22 cellular contexts compared by ENCODE assay signal in genomic region chr4:26000274-26000950, GRCh38.
DNase-seq lines count a peak whose midpoint lies in the region; ATAC-seq and TF ChIP-seq lines count a peak whose summit lies in the region.
"Had no signal": no experiment of that assay in that cellular context is flagged by ENCODE, and none has a peak within 500 bp of the region (broad histone marks: within the 10 kb centered on the region; RNA-seq: fewer than 3 reads in every experiment).

No MANE protein-coding gene starts in this region.

- no peak overlapping the region for H3K27ac Mint-ChIP-seq in endodermal cell
- H3K27ac Mint-ChIP-seq in activated CD4-positive, alpha-beta T cell treated with anti-CD3 and anti-CD28 coated beads, Interleukin-2, amount 10 ng/mL, durations not matched to agents 24 days and 14 days, result no peak overlapping the region
- H3K27ac Mint-ChIP-seq: activated CD8-positive, alpha-beta T cell treated with anti-CD3 and anti-CD28 coated beads, Interleukin-2, amount 10 ng/mL, durations not matched to agents 7 days and 5 days; activated naive CD8-positive, alpha-beta T cell treated with anti-CD3 and anti-CD28 coated beads, Interleukin-2, amount 10 ng/mL, durations not matched to agents 7 days and 5 days; neural progenitor cell had no signal

- intact Hi-C loops in activated CD4-positive, alpha-beta T cell treated with anti-CD3 and anti-CD28 coated beads, Interleukin-2, amount 10 ng/mL, durations not matched to agents 24 days and 14 days (cut with micrococcal nuclease), result no loop called here
- intact Hi-C loops in lower leg skin (cut with DNase I; ENCODE audit: low total_unique reads), result no loop called here

- H3K79me2 ChIP-seq in ACC112 (ENCODE audit: control insufficient read depth, insufficient read depth, low read length, unreplicated experiment), result no peaks in the 10 kb centered on the region

- H3K4me1 ChIP-seq in ACC112 (ENCODE audit: control insufficient read depth, insufficient read depth, low read length, unreplicated experiment) (peaks cover 13% of the 10 kb centered on the region), endodermal cell (ENCODE audit: control insufficient read depth, insufficient read depth, low read length) (no peaks in the 10 kb centered on the region), lung (ENCODE audit: control insufficient read depth in 2 of 2, insufficient read depth in 2 of 2, low read length in 2 of 2) (no peaks in the 10 kb centered on the region)
- H3K4me1 ChIP-seq: neural progenitor cell, Peyer's patch had no signal

- TF ChIP-seq CTCF in endodermal cell (conservative IDR thresholded peaks at IDR 0.05) (no peak), lung (IDR thresholded peaks at IDR 0.05; ENCODE audit: control extremely low read depth, extremely low read depth) (no peak), lower leg skin (IDR thresholded peaks at IDR 0.05) (no peak)

- peak overlapping the region; percentile 59 for H2AFZ ChIP-seq in ACC112 (ENCODE audit: low read length, unreplicated experiment)
- H2AFZ ChIP-seq: neural progenitor cell had no signal

- ATAC-seq in lung (ENCODE audit: insufficient read depth, low FRiP score) (peak; percentile 11), HG03039 (IDR thresholded peaks at IDR 0.05; ENCODE audit: unreplicated experiment) (no peak)
- ATAC-seq: activated CD8-positive, alpha-beta T cell treated with anti-CD3 and anti-CD28 coated beads, Interleukin-2, amount 10 ng/mL, durations not matched to agents 7 days and 5 days; HCT116 had no signal

- H3K4me3 Mint-ChIP-seq in endodermal cell, result no peak overlapping the region
- no peak overlapping the region for H3K4me3 Mint-ChIP-seq in activated CD4-positive, alpha-beta T cell treated with anti-CD3 and anti-CD28 coated beads, Interleukin-2, amount 10 ng/mL, durations not matched to agents 24 days and 14 days
- H3K4me3 Mint-ChIP-seq: activated CD8-positive, alpha-beta T cell treated with anti-CD3 and anti-CD28 coated beads, Interleukin-2, amount 10 ng/mL, durations not matched to agents 7 days and 5 days; activated naive CD8-positive, alpha-beta T cell treated with anti-CD3 and anti-CD28 coated beads, Interleukin-2, amount 10 ng/mL, durations not matched to agents 7 days and 5 days; neural progenitor cell had no signal

- H3K9me3 Mint-ChIP-seq in endodermal cell, result no peaks in the 10 kb centered on the region
- no peaks in the 10 kb centered on the region for H3K9me3 Mint-ChIP-seq in activated CD4-positive, alpha-beta T cell treated with anti-CD3 and anti-CD28 coated beads, Interleukin-2, amount 10 ng/mL, durations not matched to agents 24 days and 14 days
- H3K9me3 Mint-ChIP-seq: activated naive CD8-positive, alpha-beta T cell treated with anti-CD3 and anti-CD28 coated beads, Interleukin-2, amount 10 ng/mL, durations not matched to agents 7 days and 5 days; neural progenitor cell had no signal

- H3K4me3 ChIP-seq in ACC112 (ENCODE audit: low read depth, low read length), result no peak overlapping the region
- H3K4me3 ChIP-seq in endodermal cell (ENCODE audit: low read length), result no peak overlapping the region
- no peak overlapping the region for H3K4me3 ChIP-seq in lung
- no peak overlapping the region for H3K4me3 ChIP-seq in lower leg skin (ENCODE audit: low read depth, poor library complexity, severe bottlenecking)
- H3K4me3 ChIP-seq: cardiac muscle cell, neural progenitor cell, Peyer's patch had no signal

- peaks cover 2% of the 10 kb centered on the region for H3K27me3 Mint-ChIP-seq in endodermal cell (ENCODE audit: insufficient read depth)
- H3K27me3 Mint-ChIP-seq in activated CD4-positive, alpha-beta T cell treated with anti-CD3 and anti-CD28 coated beads, Interleukin-2, amount 10 ng/mL, durations not matched to agents 24 days and 14 days, result peaks cover 4% of the 10 kb centered on the region

- H3K36me3 ChIP-seq in ACC112 (ENCODE audit: insufficient read depth, low read length), result no peaks in the 10 kb centered on the region
- H3K36me3 ChIP-seq in endodermal cell (ENCODE audit: control insufficient read depth, insufficient read depth, low read length), result no peaks in the 10 kb centered on the region
- no peaks in the 10 kb centered on the region for H3K36me3 ChIP-seq in lung (ENCODE audit: control insufficient read depth in 2 of 2, insufficient read depth in 2 of 2, low read length in 2 of 2)
- H3K36me3 ChIP-seq: cardiac muscle cell, neural progenitor cell, Peyer's patch had no signal

- 0 out of 2 replicates have a peak, but pooled peaks cover 3% of the 10 kb centered on the region for H3K27me3 ChIP-seq in ACC112 (ENCODE audit: insufficient read depth, low read length)
- no peaks in the 10 kb centered on the region for H3K27me3 ChIP-seq in endodermal cell (ENCODE audit: control insufficient read depth, insufficient read depth, low read length, poor library complexity, severe bottlenecking)
- no peaks in the 10 kb centered on the region for H3K27me3 ChIP-seq in lung (ENCODE audit: control insufficient read depth, insufficient read depth)
- H3K27me3 ChIP-seq: cardiac muscle cell, neural progenitor cell, Peyer's patch had no signal

- H3K9me3 ChIP-seq in endodermal cell (ENCODE audit: control insufficient read depth, low read length), result peaks cover 11% of the 10 kb centered on the region
- H3K9me3 ChIP-seq in lung (ENCODE audit: control insufficient read depth in 2 of 2, insufficient read depth in 1 of 2, low read length in 1 of 2), result peaks cover 0 to 2% of the 10 kb centered on the region in 2 donors
- H3K9me3 ChIP-seq: Peyer's patch had no signal

- no peaks in the 10 kb centered on the region for H3K36me3 Mint-ChIP-seq in endodermal cell (ENCODE audit: low read depth)
- H3K36me3 Mint-ChIP-seq in activated CD4-positive, alpha-beta T cell treated with anti-CD3 and anti-CD28 coated beads, Interleukin-2, amount 10 ng/mL, durations not matched to agents 24 days and 14 days (ENCODE audit: low read depth), result no peaks in the 10 kb centered on the region
- H3K36me3 Mint-ChIP-seq: activated naive CD8-positive, alpha-beta T cell treated with anti-CD3 and anti-CD28 coated beads, Interleukin-2, amount 10 ng/mL, durations not matched to agents 7 days and 5 days; neural progenitor cell had no signal

- no peaks in the 10 kb centered on the region for H3K4me1 Mint-ChIP-seq in endodermal cell
- H3K4me1 Mint-ChIP-seq in activated CD4-positive, alpha-beta T cell treated with anti-CD3 and anti-CD28 coated beads, Interleukin-2, amount 10 ng/mL, durations not matched to agents 24 days and 14 days, result no peaks in the 10 kb centered on the region
- H3K4me1 Mint-ChIP-seq: activated naive CD8-positive, alpha-beta T cell treated with anti-CD3 and anti-CD28 coated beads, Interleukin-2, amount 10 ng/mL, durations not matched to agents 7 days and 5 days; neural progenitor cell had no signal

- WGBS in endodermal cell (ENCODE audit: insufficient coverage in 1 of 2, insufficient read length in 1 of 2), 2 experiments, result 60 to 88% methylated on average over 1 to 2 of the region's 2 CpGs
- 73 to 82% methylated on average over 2 of the region's 2 CpGs for WGBS in lung, 2 donors
- 70% methylated on average over 2 of the region's 2 CpGs for WGBS in lower leg skin, 2 donors

- H3K9ac ChIP-seq in endodermal cell (ENCODE audit: extremely low read depth, low read length, poor library complexity, severe bottlenecking), result no peak overlapping the region
- H3K9ac ChIP-seq: neural progenitor cell had no signal

- H3K27ac ChIP-seq in ACC112 (ENCODE audit: low read depth, low read length), result no peak overlapping the region
- no peak overlapping the region for H3K27ac ChIP-seq in endodermal cell (ENCODE audit: low read depth, low read length)
- H3K27ac ChIP-seq in lung (ENCODE audit: low read depth in 1 of 2, low read length in 1 of 2), result no peak overlapping the region
- H3K27ac ChIP-seq: cardiac muscle cell, neural progenitor cell, Peyer's patch, VCaP had no signal

- peak; percentile 24 for DNase-seq in M059J (ENCODE audit: low read depth)
- peak; percentile 49 for DNase-seq in endodermal cell
- DNase-seq in lung (ENCODE audit: low spot score), result no peak
- no peak for DNase-seq in activated CD4-positive, alpha-beta T cell treated with anti-CD3 and anti-CD28 coated beads, Interleukin-2, amount 10 ng/mL, durations not matched to agents 24 days and 14 days
- DNase-seq in lower leg skin (ENCODE audit: low spot score in 2 of 2), result no peak
- DNase-seq in NCI-H1694 (lab: John Stamatoyannopoulos, UW), result no peak
- DNase-seq: activated CD8-positive, alpha-beta T cell treated with anti-CD3 and anti-CD28 coated beads, Interleukin-2, amount 10 ng/mL, durations not matched to agents 7 days and 5 days; activated naive CD8-positive, alpha-beta T cell treated with anti-CD3 and anti-CD28 coated beads, Interleukin-2, amount 10 ng/mL, durations not matched to agents 7 days and 5 days; effector CD8-positive, alpha-beta T cell; GDM1; mammary epithelial cell; NCI-H2081; NCI-H524; Peyer's patch; stimulated activated CD4-positive, alpha-beta T cell treated with anti-CD3 and anti-CD28 coated beads, Interleukin-1b, Interleukin-23, amount 100 ng/mL, for 48 hours; SW 1271 had no signal

- no peak for TF ChIP-seq POLR2A in lower leg skin (IDR thresholded peaks at IDR 0.05)

Comparison
In these comparisons a context has a peak if more than half of its experiments do, and no peak if none do; other contexts are left out.
1. DNase-seq: peak in M059J (single experiment) and endodermal cell (single experiment); none in lung (single experiment), activated CD4-positive, alpha-beta T cell treated with anti-CD3 and anti-CD28 coated beads, Interleukin-2, amount 10 ng/mL, durations not matched to agents 24 days and 14 days (single experiment), lower leg skin (0 of 2) and NCI-H1694 (single experiment).